ENCODE assay signal across 1 cellular context in the genomic region with DNA sequence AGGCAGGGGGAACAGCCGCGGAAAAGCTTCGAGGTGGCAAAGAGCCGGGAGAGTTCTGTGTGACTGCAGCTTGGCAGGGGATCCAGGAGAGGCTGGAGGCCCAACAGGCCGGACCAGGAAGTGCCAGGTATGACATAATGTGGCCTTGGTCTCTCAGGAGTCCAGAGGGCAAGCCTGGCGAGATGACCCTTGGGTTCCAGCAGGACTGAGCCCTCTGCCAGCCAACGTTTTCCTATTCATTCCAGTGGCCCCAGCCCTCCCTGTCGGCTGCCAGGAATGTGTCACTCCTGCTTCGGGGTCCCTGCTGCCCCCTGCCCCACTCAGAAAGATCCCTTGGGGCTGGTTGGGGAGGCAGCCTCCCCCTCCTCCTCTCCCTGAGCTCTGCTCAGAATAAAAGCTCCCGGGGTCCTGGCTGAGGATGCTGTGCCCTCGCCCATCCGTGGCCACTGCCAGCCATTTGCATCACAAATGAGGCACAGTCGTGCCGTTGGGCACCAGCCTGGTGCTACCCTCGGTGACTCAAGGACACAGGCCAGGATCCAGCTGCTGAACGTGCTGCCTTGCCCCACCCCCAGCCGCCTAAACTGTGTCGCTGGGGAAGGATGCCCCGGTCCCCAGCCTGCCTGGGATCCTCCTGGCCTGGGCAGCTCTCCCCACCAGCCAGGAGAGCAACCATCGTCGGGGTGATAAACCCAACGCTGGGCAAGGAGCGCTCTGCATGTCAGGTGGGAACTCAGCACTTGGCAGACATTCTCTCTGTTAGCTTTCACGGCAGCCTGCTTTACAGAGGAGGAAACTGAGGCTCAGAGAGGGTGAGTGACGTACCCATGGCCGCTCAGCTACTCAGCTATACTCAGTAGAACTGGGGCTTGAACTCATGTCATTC.
TF ChIP-seq lines count a peak whose summit lies in the region.

No MANE protein-coding gene starts in this region.

TF ChIP-seq in HepG2, 621 proteins besides CTCF, POLR2A, EP300 and RAD21 (continued from another document and continues in another):
- TF ChIP-seq, protein P1, sequence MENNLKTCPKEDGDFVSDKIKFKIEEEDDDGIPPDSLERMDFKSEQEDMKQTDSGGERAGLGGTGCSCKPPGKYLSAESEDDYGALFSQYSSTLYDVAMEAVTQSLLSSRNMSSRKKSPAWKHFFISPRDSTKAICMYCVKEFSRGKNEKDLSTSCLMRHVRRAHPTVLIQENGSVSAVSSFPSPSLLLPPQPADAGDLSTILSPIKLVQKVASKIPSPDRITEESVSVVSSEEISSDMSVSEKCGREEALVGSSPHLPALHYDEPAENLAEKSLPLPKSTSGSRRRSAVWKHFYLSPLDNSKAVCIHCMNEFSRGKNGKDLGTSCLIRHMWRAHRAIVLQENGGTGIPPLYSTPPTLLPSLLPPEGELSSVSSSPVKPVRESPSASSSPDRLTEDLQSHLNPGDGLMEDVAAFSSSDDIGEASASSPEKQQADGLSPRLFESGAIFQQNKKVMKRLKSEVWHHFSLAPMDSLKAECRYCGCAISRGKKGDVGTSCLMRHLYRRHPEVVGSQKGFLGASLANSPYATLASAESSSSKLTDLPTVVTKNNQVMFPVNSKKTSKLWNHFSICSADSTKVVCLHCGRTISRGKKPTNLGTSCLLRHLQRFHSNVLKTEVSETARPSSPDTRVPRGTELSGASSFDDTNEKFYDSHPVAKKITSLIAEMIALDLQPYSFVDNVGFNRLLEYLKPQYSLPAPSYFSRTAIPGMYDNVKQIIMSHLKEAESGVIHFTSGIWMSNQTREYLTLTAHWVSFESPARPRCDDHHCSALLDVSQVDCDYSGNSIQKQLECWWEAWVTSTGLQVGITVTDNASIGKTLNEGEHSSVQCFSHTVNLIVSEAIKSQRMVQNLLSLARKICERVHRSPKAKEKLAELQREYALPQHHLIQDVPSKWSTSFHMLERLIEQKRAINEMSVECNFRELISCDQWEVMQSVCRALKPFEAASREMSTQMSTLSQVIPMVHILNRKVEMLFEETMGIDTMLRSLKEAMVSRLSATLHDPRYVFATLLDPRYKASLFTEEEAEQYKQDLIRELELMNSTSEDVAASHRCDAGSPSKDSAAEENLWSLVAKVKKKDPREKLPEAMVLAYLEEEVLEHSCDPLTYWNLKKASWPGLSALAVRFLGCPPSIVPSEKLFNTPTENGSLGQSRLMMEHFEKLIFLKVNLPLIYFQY (CRISPR knock-in tag; IDR thresholded peaks at IDR 0.05; ENCODE audit: borderline replicate concordance): peak; percentile 95; the same call in 1 of the 2 replicates
- TF ChIP-seq, protein P2, sequence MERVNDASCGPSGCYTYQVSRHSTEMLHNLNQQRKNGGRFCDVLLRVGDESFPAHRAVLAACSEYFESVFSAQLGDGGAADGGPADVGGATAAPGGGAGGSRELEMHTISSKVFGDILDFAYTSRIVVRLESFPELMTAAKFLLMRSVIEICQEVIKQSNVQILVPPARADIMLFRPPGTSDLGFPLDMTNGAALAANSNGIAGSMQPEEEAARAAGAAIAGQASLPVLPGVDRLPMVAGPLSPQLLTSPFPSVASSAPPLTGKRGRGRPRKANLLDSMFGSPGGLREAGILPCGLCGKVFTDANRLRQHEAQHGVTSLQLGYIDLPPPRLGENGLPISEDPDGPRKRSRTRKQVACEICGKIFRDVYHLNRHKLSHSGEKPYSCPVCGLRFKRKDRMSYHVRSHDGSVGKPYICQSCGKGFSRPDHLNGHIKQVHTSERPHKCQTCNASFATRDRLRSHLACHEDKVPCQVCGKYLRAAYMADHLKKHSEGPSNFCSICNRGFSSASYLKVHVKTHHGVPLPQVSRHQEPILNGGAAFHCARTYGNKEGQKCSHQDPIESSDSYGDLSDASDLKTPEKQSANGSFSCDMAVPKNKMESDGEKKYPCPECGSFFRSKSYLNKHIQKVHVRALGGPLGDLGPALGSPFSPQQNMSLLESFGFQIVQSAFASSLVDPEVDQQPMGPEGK (CRISPR knock-in tag; IDR thresholded peaks at IDR 0.05): no peak
- TF ChIP-seq ZNF644 (CRISPR knock-in tag; IDR thresholded peaks at IDR 0.05; ENCODE audit: low read depth) (peak; percentile 43; the same call in 1 of the 2 replicates), DNMT3B (CRISPR knock-in tag; conservative IDR thresholded peaks at IDR 0.05) (no peak), THAP11 (CRISPR knock-in tag; IDR thresholded peaks at IDR 0.05) (0 out of 2 replicates have a peak, but pooled peaks have one; percentile 17), ZNF563 (CRISPR knock-in tag; IDR thresholded peaks at IDR 0.05) (no peak), FOXO1 (CRISPR knock-in tag; IDR thresholded peaks at IDR 0.05) (0 out of 2 replicates have a peak, but pooled peaks have one; percentile 5), ELF1 (CRISPR knock-in tag; IDR thresholded peaks at IDR 0.05) (peak; percentile 92), SPEN (CRISPR knock-in tag; IDR thresholded peaks at IDR 0.05; ENCODE audit: low read depth) (peak; percentile 42; the same call in 1 of the 2 replicates), ZNF234 (CRISPR knock-in tag; conservative IDR thresholded peaks at IDR 0.05) (no peak), EZH2 (conservative IDR thresholded peaks at IDR 0.05; ENCODE audit: low read depth, low read length) (0 out of 2 replicates have a peak, but pooled peaks have one; percentile 32), ZNF816 (CRISPR knock-in tag; IDR thresholded peaks at IDR 0.05; ENCODE audit: borderline replicate concordance) (peak; percentile 60; the same call in 1 of the 2 replicates), ELF3 (CRISPR knock-in tag; IDR thresholded peaks at IDR 0.05) (peak; percentile 98), ZBTB7A (CRISPR knock-in tag; IDR thresholded peaks at IDR 0.05) (peak; percentile 73), ZNF776 (CRISPR knock-in tag; IDR thresholded peaks at IDR 0.05) (0 out of 2 replicates have a peak, but pooled peaks have one; percentile 29), SYNCRIP (IDR thresholded peaks at IDR 0.05; ENCODE audit: insufficient read depth, low read depth, low read length) (no peak), NFE2L1 (CRISPR knock-in tag; IDR thresholded peaks at IDR 0.05; ENCODE audit: borderline replicate concordance) (no peak), ZFY (CRISPR knock-in tag; IDR thresholded peaks at IDR 0.05) (peak; percentile 78), CBX1 (IDR thresholded peaks at IDR 0.05; ENCODE audit: low read depth) (peak; percentile 45), POGZ (CRISPR knock-in tag; IDR thresholded peaks at IDR 0.05) (peak; percentile 69), ZNF230 (CRISPR knock-in tag; IDR thresholded peaks at IDR 0.05) (no peak), SKI (IDR thresholded peaks at IDR 0.05; ENCODE audit: partially characterized antibody) (peak; percentile 10), ZNF788 (CRISPR knock-in tag; IDR thresholded peaks at IDR 0.05; ENCODE audit: borderline replicate concordance) (0 out of 2 replicates have a peak, but pooled peaks have one; percentile 25), NCOR1 (IDR thresholded peaks at IDR 0.05; ENCODE audit: borderline replicate concordance, low read length) (0 out of 2 replicates have a peak, but pooled peaks have one; percentile 26), FOSL2 (CRISPR knock-in tag; IDR thresholded peaks at IDR 0.05) (0 out of 2 replicates have a peak, but pooled peaks have one; percentile 40), HMG20A (CRISPR knock-in tag; IDR thresholded peaks at IDR 0.05; ENCODE audit: borderline replicate concordance) (peak; percentile 63; the same call in 1 of the 2 replicates), RFX3 (CRISPR knock-in tag; IDR thresholded peaks at IDR 0.05) (no peak), GATAD2A (CRISPR knock-in tag; IDR thresholded peaks at IDR 0.05) (peak; percentile 73), MTA1 (CRISPR knock-in tag; IDR thresholded peaks at IDR 0.05; ENCODE audit: borderline replicate concordance) (peak; percentile 76; the same call in 1 of the 2 replicates), MEIS2 (CRISPR knock-in tag; IDR thresholded peaks at IDR 0.05) (0 out of 2 replicates have a peak, but pooled peaks have one; percentile 15), KMT2A (CRISPR knock-in tag; IDR thresholded peaks at IDR 0.05) (no peak)
- TF ChIP-seq, protein P3, sequence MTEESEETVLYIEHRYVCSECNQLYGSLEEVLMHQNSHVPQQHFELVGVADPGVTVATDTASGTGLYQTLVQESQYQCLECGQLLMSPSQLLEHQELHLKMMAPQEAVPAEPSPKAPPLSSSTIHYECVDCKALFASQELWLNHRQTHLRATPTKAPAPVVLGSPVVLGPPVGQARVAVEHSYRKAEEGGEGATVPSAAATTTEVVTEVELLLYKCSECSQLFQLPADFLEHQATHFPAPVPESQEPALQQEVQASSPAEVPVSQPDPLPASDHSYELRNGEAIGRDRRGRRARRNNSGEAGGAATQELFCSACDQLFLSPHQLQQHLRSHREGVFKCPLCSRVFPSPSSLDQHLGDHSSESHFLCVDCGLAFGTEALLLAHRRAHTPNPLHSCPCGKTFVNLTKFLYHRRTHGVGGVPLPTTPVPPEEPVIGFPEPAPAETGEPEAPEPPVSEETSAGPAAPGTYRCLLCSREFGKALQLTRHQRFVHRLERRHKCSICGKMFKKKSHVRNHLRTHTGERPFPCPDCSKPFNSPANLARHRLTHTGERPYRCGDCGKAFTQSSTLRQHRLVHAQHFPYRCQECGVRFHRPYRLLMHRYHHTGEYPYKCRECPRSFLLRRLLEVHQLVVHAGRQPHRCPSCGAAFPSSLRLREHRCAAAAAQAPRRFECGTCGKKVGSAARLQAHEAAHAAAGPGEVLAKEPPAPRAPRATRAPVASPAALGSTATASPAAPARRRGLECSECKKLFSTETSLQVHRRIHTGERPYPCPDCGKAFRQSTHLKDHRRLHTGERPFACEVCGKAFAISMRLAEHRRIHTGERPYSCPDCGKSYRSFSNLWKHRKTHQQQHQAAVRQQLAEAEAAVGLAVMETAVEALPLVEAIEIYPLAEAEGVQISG (CRISPR knock-in tag; IDR thresholded peaks at IDR 0.05): peak; percentile 62; the same call in 1 of the 2 replicates
- TF ChIP-seq, protein P4, sequence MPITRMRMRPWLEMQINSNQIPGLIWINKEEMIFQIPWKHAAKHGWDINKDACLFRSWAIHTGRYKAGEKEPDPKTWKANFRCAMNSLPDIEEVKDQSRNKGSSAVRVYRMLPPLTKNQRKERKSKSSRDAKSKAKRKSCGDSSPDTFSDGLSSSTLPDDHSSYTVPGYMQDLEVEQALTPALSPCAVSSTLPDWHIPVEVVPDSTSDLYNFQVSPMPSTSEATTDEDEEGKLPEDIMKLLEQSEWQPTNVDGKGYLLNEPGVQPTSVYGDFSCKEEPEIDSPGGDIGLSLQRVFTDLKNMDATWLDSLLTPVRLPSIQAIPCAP (CRISPR knock-in tag; IDR thresholded peaks at IDR 0.05; ENCODE audit: low read depth): no peak
- TF ChIP-seq, protein P5, sequence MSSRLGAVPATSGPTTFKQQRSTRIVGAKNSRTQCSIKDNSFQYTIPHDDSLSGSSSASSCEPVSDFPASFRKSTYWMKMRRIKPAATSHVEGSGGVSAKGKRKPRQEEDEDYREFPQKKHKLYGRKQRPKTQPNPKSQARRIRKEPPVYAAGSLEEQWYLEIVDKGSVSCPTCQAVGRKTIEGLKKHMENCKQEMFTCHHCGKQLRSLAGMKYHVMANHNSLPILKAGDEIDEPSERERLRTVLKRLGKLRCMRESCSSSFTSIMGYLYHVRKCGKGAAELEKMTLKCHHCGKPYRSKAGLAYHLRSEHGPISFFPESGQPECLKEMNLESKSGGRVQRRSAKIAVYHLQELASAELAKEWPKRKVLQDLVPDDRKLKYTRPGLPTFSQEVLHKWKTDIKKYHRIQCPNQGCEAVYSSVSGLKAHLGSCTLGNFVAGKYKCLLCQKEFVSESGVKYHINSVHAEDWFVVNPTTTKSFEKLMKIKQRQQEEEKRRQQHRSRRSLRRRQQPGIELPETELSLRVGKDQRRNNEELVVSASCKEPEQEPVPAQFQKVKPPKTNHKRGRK (CRISPR knock-in tag; IDR thresholded peaks at IDR 0.05): no peak
- TF ChIP-seq, protein P6, sequence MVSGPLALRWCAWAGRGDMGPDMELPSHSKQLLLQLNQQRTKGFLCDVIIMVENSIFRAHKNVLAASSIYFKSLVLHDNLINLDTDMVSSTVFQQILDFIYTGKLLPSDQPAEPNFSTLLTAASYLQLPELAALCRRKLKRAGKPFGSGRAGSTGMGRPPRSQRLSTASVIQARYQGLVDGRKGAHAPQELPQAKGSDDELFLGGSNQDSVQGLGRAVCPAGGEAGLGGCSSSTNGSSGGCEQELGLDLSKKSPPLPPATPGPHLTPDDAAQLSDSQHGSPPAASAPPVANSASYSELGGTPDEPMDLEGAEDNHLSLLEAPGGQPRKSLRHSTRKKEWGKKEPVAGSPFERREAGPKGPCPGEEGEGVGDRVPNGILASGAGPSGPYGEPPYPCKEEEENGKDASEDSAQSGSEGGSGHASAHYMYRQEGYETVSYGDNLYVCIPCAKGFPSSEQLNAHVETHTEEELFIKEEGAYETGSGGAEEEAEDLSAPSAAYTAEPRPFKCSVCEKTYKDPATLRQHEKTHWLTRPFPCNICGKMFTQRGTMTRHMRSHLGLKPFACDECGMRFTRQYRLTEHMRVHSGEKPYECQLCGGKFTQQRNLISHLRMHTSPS (CRISPR knock-in tag; IDR thresholded peaks at IDR 0.05; ENCODE audit: low read depth): peak; percentile 99
- TF ChIP-seq, protein P7, sequence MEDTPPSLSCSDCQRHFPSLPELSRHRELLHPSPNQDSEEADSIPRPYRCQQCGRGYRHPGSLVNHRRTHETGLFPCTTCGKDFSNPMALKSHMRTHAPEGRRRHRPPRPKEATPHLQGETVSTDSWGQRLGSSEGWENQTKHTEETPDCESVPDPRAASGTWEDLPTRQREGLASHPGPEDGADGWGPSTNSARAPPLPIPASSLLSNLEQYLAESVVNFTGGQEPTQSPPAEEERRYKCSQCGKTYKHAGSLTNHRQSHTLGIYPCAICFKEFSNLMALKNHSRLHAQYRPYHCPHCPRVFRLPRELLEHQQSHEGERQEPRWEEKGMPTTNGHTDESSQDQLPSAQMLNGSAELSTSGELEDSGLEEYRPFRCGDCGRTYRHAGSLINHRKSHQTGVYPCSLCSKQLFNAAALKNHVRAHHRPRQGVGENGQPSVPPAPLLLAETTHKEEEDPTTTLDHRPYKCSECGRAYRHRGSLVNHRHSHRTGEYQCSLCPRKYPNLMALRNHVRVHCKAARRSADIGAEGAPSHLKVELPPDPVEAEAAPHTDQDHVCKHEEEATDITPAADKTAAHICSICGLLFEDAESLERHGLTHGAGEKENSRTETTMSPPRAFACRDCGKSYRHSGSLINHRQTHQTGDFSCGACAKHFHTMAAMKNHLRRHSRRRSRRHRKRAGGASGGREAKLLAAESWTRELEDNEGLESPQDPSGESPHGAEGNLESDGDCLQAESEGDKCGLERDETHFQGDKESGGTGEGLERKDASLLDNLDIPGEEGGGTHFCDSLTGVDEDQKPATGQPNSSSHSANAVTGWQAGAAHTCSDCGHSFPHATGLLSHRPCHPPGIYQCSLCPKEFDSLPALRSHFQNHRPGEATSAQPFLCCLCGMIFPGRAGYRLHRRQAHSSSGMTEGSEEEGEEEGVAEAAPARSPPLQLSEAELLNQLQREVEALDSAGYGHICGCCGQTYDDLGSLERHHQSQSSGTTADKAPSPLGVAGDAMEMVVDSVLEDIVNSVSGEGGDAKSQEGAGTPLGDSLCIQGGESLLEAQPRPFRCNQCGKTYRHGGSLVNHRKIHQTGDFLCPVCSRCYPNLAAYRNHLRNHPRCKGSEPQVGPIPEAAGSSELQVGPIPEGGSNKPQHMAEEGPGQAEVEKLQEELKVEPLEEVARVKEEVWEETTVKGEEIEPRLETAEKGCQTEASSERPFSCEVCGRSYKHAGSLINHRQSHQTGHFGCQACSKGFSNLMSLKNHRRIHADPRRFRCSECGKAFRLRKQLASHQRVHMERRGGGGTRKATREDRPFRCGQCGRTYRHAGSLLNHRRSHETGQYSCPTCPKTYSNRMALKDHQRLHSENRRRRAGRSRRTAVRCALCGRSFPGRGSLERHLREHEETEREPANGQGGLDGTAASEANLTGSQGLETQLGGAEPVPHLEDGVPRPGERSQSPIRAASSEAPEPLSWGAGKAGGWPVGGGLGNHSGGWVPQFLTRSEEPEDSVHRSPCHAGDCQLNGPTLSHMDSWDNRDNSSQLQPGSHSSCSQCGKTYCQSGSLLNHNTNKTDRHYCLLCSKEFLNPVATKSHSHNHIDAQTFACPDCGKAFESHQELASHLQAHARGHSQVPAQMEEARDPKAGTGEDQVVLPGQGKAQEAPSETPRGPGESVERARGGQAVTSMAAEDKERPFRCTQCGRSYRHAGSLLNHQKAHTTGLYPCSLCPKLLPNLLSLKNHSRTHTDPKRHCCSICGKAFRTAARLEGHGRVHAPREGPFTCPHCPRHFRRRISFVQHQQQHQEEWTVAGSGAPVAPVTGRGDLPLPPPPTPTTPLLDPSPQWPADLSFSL (CRISPR knock-in tag; IDR thresholded peaks at IDR 0.05): no peak
